1 cellular context compared by ENCODE assay signal in the genomic region with DNA sequence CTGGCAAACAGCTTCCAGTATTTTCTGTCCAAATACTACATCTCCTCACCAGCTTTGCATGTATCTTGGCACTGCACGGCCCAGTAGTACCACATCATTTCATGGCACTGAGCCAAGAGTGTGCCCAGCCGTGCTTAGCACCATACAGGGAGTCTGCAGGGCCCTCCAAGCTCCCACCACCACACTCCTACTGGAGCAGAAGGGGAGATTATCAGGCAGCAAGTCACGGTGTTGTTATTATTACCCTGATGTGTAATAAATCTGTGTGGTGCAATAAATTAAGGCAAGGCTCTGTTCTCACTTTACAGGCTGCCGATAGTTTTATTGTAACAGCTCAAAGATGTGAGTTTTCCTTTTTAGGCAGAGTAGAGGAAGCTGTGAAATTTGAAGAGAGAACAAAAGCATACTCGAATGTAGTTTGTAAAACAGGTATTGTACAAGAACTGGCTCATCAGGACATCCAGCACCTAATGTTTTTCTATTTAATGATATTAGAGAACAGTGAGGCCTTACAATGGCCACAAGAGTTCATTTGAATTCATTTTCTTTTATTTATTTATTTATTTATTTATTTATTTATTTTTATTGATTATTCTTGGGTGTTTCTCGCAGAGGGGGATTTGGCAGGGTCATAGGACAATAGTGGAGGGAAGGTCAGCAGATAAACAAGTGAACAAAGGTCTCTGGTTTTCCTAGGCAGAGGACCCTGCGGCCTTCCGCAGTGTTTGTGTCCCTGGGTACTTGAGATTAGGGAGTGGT.
A peak's percentile ranks its signal among the peaks of the same experiment; 100 is the strongest.
TF ChIP-seq lines count a peak whose summit lies in the region.

No MANE protein-coding gene starts in this region.

TF ChIP-seq in K562, 482 proteins besides CTCF, POLR2A, EP300 and RAD21:
- TF ChIP-seq NFIC (IDR thresholded peaks at IDR 0.05), result peak; percentile 90
- TF ChIP-seq NFIX (CRISPR knock-in tag; IDR thresholded peaks at IDR 0.05; ENCODE audit: low read depth), result peak; percentile 34; the same call in 1 of the 2 replicates
